8 cellular contexts compared by ENCODE assay signal in the genomic region with DNA sequence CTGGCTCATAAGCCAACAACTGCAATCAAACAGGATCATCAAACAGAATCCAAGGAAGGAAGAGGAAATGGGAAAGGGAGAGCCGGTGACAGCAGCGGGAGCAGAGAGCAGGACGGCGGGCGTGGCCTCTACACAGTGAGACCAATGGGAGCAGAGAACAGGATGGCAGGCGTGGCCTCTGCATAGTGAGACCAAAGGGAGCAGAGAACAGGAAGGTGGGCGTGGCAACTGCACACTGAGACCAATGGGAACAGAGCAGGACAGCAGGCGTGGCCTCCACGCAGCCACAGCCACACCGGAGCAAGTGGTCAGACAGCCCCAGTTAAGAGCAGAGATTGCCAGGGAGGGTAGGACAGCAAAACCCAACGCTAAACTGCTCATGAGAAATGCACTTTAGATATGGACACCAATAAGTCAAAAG. TPM values are rescaled to one million over a fixed set of nuclear protein-coding genes. Genes with fewer than 3 reads are reported as not detected.
DNase-seq lines count a peak whose midpoint lies in the region; ATAC-seq and TF ChIP-seq lines count a peak whose summit lies in the region.

No MANE protein-coding gene starts in this region.

- in situ Hi-C loops in SK-MEL-5 (cut with HindIII; ENCODE audit: low pct_unique_long_range_greater_than_20kb, low sequenced_read_pairs) = no loop called here

- H3K27me3 ChIP-seq in BLaER1 (no peaks in the 10 kb centered on the region), endodermal cell (ENCODE audit: control insufficient read depth, insufficient read depth, low read length, poor library complexity, severe bottlenecking) (peaks cover 81% of the 10 kb centered on the region), tibial artery (peaks cover 0 to 21% of the 10 kb centered on the region in 2 donors)

- peaks cover 90% of the 10 kb centered on the region for H3K27me3 Mint-ChIP-seq in endodermal cell (ENCODE audit: insufficient read depth)

- peak; percentile 96 for DNase-seq in NAMALWA (ENCODE audit: low spot score)
- peak; percentile 93 for DNase-seq in SK-MEL-5 (ENCODE audit: low read depth, low spot score)
- DNase-seq in endodermal cell = peak; percentile 94
- peak; percentile 90 for DNase-seq in medulla oblongata (ENCODE audit: extremely low spot score)
- peak; percentile 47 to 86 for DNase-seq in tibial artery
- DNase-seq in NCI-H1105 treated with DMSO at 0.1 percent for 48 hours (lab: John Stamatoyannopoulos, UW) = no peak

- peaks cover 4% of the 10 kb centered on the region for H3K4me1 Mint-ChIP-seq in endodermal cell

- peaks cover 6% of the 10 kb centered on the region for H3K9me3 Mint-ChIP-seq in endodermal cell

- no peak for TF ChIP-seq CTCF in endodermal cell (conservative IDR thresholded peaks at IDR 0.05)
- no peak for TF ChIP-seq CTCF in tibial artery (IDR thresholded peaks at IDR 0.05)

- intact Hi-C loops in tibial artery (cut with DNase I; ENCODE audit: low total_unique reads) = no loop called here

- no peak overlapping the region for H3K27ac ChIP-seq in BLaER1
- no peak overlapping the region for H3K27ac ChIP-seq in endodermal cell (ENCODE audit: low read depth, low read length)
- H3K27ac ChIP-seq in tibial artery = no peak overlapping the region

- H3K4me3 Mint-ChIP-seq in endodermal cell = no peak overlapping the region

- H3K4me3 ChIP-seq in BLaER1 (no peak overlapping the region), endodermal cell (ENCODE audit: low read length) (no peak overlapping the region), tibial artery (no peak overlapping the region)

- H3K4me1 ChIP-seq in BLaER1 (peaks cover 14% of the 10 kb centered on the region), endodermal cell (ENCODE audit: control insufficient read depth, insufficient read depth, low read length) (no peaks in the 10 kb centered on the region), tibial artery (peaks cover 0 to 18% (median 10%) of the 10 kb centered on the region in 4 donors)

- H3K9ac ChIP-seq in BLaER1 (no peak overlapping the region), endodermal cell (ENCODE audit: extremely low read depth, low read length, poor library complexity, severe bottlenecking) (no peak overlapping the region)

- no peaks in the 10 kb centered on the region for H3K36me3 ChIP-seq in BLaER1
- no peaks in the 10 kb centered on the region for H3K36me3 ChIP-seq in endodermal cell (ENCODE audit: control insufficient read depth, insufficient read depth, low read length)
- H3K36me3 ChIP-seq in tibial artery = no peaks in the 10 kb centered on the region

- peak; percentile 50 for ATAC-seq in GM19351 (IDR thresholded peaks at IDR 0.05; ENCODE audit: unreplicated experiment)

- H3K4me2 ChIP-seq in BLaER1 = peak overlapping the region; percentile 25

- WGBS in endodermal cell (ENCODE audit: insufficient coverage in 1 of 2, insufficient read length in 1 of 2), 2 experiments = 55 to 56% methylated on average over 6 to 11 of the region's 11 CpGs

- H3K36me3 Mint-ChIP-seq in endodermal cell (ENCODE audit: low read depth) = no peaks in the 10 kb centered on the region

- H4K20me1 ChIP-seq in BLaER1 = no peaks in the 10 kb centered on the region

- no peaks in the 10 kb centered on the region for H3K9me3 ChIP-seq in BLaER1
- H3K9me3 ChIP-seq in endodermal cell (ENCODE audit: control insufficient read depth, low read length) = no peaks in the 10 kb centered on the region
- H3K9me3 ChIP-seq in tibial artery = no peaks in the 10 kb centered on the region

- H3K27ac Mint-ChIP-seq in endodermal cell = no peak overlapping the region

RNA-seq across cellular contexts. Expression of a gene that starts 16.4 kb away (rescaled TPM):
- not detected in 2 replicates for total RNA-seq in SK-MEL-5 (2014; rRNA removed; shearing (Covaris generic))
- polyA plus RNA-seq in SK-MEL-5 (2015; cell fraction: cytosol; rRNA removed) = not detected in 2 replicates
- polyA plus RNA-seq in SK-MEL-5 (2015; cell fraction: nucleus; rRNA removed) = not detected in 2 replicates
- not detected for total RNA-seq in endodermal cell
- polyA plus RNA-seq in endodermal cell (2013, experiment 1 of 2) = 0.36 TPM
- polyA plus RNA-seq in endodermal cell (2013, experiment 2 of 2) = 0.50 TPM

RNA-seq across cellular contexts. Expression of a gene that starts 24.6 kb away (rescaled TPM):
- total RNA-seq in SK-MEL-5 (2014; rRNA removed; shearing (Covaris generic)) = not detected in 2 replicates
- not detected in 2 replicates for polyA plus RNA-seq in SK-MEL-5 (2015; cell fraction: cytosol; rRNA removed)
- not detected in 2 replicates for polyA plus RNA-seq in SK-MEL-5 (2015; cell fraction: nucleus; rRNA removed)
- 1 to 10 TPM in 1 of 2 donors, under 1 TPM in 1; 0.97 to 2.8 TPM for total RNA-seq in endodermal cell
- polyA plus RNA-seq in endodermal cell (2013, experiment 1 of 2) = 0.39 TPM
- polyA plus RNA-seq in endodermal cell (2013, experiment 2 of 2) = 0.12 TPM
